ENCODE assay signal across 8 cellular contexts in the genomic region with DNA sequence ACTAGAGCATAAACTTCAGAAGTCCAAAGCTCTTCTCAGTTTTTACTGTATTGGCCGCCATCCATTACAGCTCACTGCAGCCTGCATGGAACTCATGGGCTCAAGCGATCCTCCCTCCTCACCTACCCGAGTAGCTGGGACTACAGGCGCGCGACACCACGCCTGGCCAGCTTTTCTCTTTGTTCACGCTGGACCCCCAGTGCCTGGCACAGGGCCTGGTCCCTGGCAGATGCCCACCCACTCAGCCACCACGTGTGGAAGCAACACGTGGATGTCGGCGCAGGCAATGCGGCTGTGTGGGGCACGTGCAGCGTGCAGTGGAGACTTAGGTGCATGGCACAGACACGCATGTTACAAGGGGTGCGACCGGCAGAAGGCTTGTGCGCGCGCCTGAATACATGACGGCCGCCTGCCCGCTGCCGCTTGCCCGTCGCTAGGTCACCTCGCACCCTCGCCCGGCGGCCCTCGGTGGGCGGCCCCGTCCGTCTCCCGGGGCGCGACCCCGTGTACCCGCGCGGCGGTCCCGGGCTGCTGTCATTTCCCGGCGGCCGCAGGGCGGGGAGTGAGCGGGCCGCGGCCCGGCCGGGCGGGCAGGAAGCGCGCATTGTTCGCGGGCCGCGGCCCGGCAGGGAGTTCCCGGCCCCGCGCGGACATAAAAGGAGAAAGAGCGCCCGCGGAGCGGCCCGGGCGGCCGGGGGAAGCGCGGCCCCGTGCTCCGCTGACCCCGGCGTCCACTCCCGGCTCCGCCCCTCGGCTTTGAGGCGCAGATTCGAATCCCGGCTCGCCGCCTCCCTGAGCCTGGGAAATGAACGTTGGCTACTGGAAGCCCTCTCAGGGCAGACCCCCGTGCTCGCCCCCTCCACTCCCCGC. TPM values are rescaled to one million over a fixed set of nuclear protein-coding genes. Genes with fewer than 3 reads are reported as not detected.
A peak's percentile ranks its signal among the peaks of the same experiment; 100 is the strongest.
DNase-seq lines count a peak whose midpoint lies in the region; ATAC-seq and TF ChIP-seq lines count a peak whose summit lies in the region.

No MANE protein-coding gene starts in this region.

- H3K9me3 ChIP-seq in OCI-LY7 (ENCODE audit: low read length) (no peaks in the 10 kb centered on the region), lung (ENCODE audit: control insufficient read depth in 2 of 2, insufficient read depth in 1 of 2, low read length in 1 of 2) (peaks cover 0 to 2% of the 10 kb centered on the region in 2 donors), thyroid gland (no peaks in the 10 kb centered on the region)

- ATAC-seq in lung (ENCODE audit: insufficient read depth, low FRiP score): peak; percentile 32
- no peak for ATAC-seq in HG02973 (IDR thresholded peaks at IDR 0.05; ENCODE audit: unreplicated experiment)
- ATAC-seq in GM18858 (IDR thresholded peaks at IDR 0.05; ENCODE audit: unreplicated experiment): no peak
- ATAC-seq in HG02588 (IDR thresholded peaks at IDR 0.05; ENCODE audit: unreplicated experiment): no peak

- H3K36me3 Mint-ChIP-seq in dendritic cell treated with granulocyte-macrophage colony-stimulating factor and Interleukin-4, amounts not matched to agents 40 ng/mL and 50 ng/mL, for 4 days (ENCODE audit: low read depth): no peaks in the 10 kb centered on the region

- H3K9me2 ChIP-seq in OCI-LY7 (ENCODE audit: insufficient read depth, low read length): no peaks in the 10 kb centered on the region

- no peaks in the 10 kb centered on the region for H3K9me3 Mint-ChIP-seq in dendritic cell treated with granulocyte-macrophage colony-stimulating factor and Interleukin-4, amounts not matched to agents 40 ng/mL and 50 ng/mL, for 4 days

- DNase-seq in GM12864 (ENCODE audit: low read depth) (no peak), OCI-LY7 (ENCODE audit: low spot score) (no peak), lung (ENCODE audit: low spot score) (peak; percentile 41), thyroid gland (peak; percentile 34 to 37)

- peak overlapping the region; percentile 59 for H3K27ac Mint-ChIP-seq in dendritic cell treated with granulocyte-macrophage colony-stimulating factor and Interleukin-4, amounts not matched to agents 40 ng/mL and 50 ng/mL, for 4 days

- peaks cover 23% of the 10 kb centered on the region for H3K4me1 Mint-ChIP-seq in dendritic cell treated with granulocyte-macrophage colony-stimulating factor and Interleukin-4, amounts not matched to agents 40 ng/mL and 50 ng/mL, for 4 days (ENCODE audit: low read depth)

- POLR2A ChIA-PET in OCI-LY7 (lab: Charles Lee): interaction anchor here (0.6 kb wide), 1 partner anchor 374 kb away, joined by 3 read pairs; no protein-coding TSS in a partner anchor

- H4K20me1 ChIP-seq in OCI-LY7 (ENCODE audit: insufficient read depth, low read length): no peaks in the 10 kb centered on the region

- peaks cover 41% of the 10 kb centered on the region for H3K27me3 Mint-ChIP-seq in dendritic cell treated with granulocyte-macrophage colony-stimulating factor and Interleukin-4, amounts not matched to agents 40 ng/mL and 50 ng/mL, for 4 days

- TF ChIP-seq CTCF in GM12864 (IDR thresholded peaks at IDR 0.05; ENCODE audit: low read depth, low read length, missing control alignments) (no peak), OCI-LY7 (conservative IDR thresholded peaks at IDR 0.05; ENCODE audit: low read length) (no peak), lung (IDR thresholded peaks at IDR 0.05; ENCODE audit: control extremely low read depth, extremely low read depth) (no peak), thyroid gland (IDR thresholded peaks at IDR 0.05) (no peak)

- H3K27ac ChIP-seq in OCI-LY7 (ENCODE audit: low read depth, low read length, poor library complexity, severe bottlenecking) (no peak overlapping the region), lung (ENCODE audit: low read depth in 1 of 2, low read length in 1 of 2) (peak overlapping the region in 1 of 2 donors; percentile 88), thyroid gland (peak overlapping the region in 1 of 3 donors; percentile 63)

- peak overlapping the region; percentile 27; the same call in 1 of the 2 replicates for H3K4me2 ChIP-seq in OCI-LY7 (ENCODE audit: low read length)

- no peak overlapping the region for H2AFZ ChIP-seq in OCI-LY7 (ENCODE audit: low read length)

- BruUV-seq in OCI-LY7 (replicated peaks; lab: Mats Ljungman, UMichigan): no TSS peak

- intact Hi-C loops in OCI-LY7 (cut with micrococcal nuclease; ENCODE audit: unreplicated experiment) (no loop called here), thyroid gland (cut with DNase I) (no loop called here)
- intact Hi-C loops in dendritic cell treated with granulocyte-macrophage colony-stimulating factor and Interleukin-4, amounts not matched to agents 40 ng/mL and 50 ng/mL, for 4 days (cut with micrococcal nuclease): loop anchor here (5.0 kb wide), 1 partner anchor 79 kb away; no protein-coding TSS in a partner anchor

- WGBS in lung, 2 donors: 6 to 7% methylated on average over 81 to 90 of the region's 90 CpGs
- 6 to 12% methylated on average over 12 to 15 of the region's 90 CpGs for WGBS in thyroid gland, 2 donors

- no peak for TF ChIP-seq POLR2A in thyroid gland (IDR thresholded peaks at IDR 0.05)

- H3K36me3 ChIP-seq in OCI-LY7 (ENCODE audit: insufficient read depth, low read length) (no peaks in the 10 kb centered on the region), lung (ENCODE audit: control insufficient read depth in 2 of 2, insufficient read depth in 2 of 2, low read length in 2 of 2) (no peaks in the 10 kb centered on the region), thyroid gland (no peaks in the 10 kb centered on the region)

- peak overlapping the region; percentile 75 for H3K4me3 Mint-ChIP-seq in dendritic cell treated with granulocyte-macrophage colony-stimulating factor and Interleukin-4, amounts not matched to agents 40 ng/mL and 50 ng/mL, for 4 days

- H3K27me3 ChIP-seq in lung (ENCODE audit: control insufficient read depth, insufficient read depth): no peaks in the 10 kb centered on the region
- H3K27me3 ChIP-seq in thyroid gland: no peaks in the 10 kb centered on the region

- H3K4me1 ChIP-seq in OCI-LY7 (ENCODE audit: insufficient read depth, low read length, poor library complexity, severe bottlenecking) (no peaks in the 10 kb centered on the region), lung (ENCODE audit: control insufficient read depth in 2 of 2, insufficient read depth in 2 of 2, low read length in 2 of 2) (peaks cover 0 to 9% of the 10 kb centered on the region in 2 donors), thyroid gland (peaks cover 8 to 10% of the 10 kb centered on the region in 2 donors)

- H3K79me2 ChIP-seq in OCI-LY7 (ENCODE audit: insufficient read depth, low read depth, low read length): no peaks in the 10 kb centered on the region

- CTCF ChIA-PET in OCI-LY7 (lab: Charles Lee; ENCODE audit: unreplicated experiment): no interaction called here

- peak overlapping the region; percentile 49 for H3K4me3 ChIP-seq in GM12864 (ENCODE audit: low read depth, low read length)
- H3K4me3 ChIP-seq in OCI-LY7 (ENCODE audit: low read depth, low read length, poor library complexity, severe bottlenecking): no peak overlapping the region
- H3K4me3 ChIP-seq in lung: no peak overlapping the region
- H3K4me3 ChIP-seq in thyroid gland (replicated peaks in 1 of 3): peak overlapping the region in 2 of 3 donors; percentile 13 to 43

RNA-seq across cellular contexts. Expression of a gene that starts 24.1 kb away (rescaled TPM):
- 0.79 and 0.85 TPM in 2 replicates for total RNA-seq in OCI-LY7 (2014; rRNA removed; shearing (Covaris generic))
- total RNA-seq in OCI-LY7 (2022): 1.5 and 2.2 TPM in 2 replicates
- 10 to 100 TPM in 1 of 2 donors, 1 to 10 TPM in 1; 4.9 to 12.8 TPM for total RNA-seq in lung
- polyA plus RNA-seq in lung: 1 to 10 TPM; 2.9 to 5.1 TPM
- total RNA-seq in thyroid gland: 1 to 10 TPM; 2.3 to 4.0 (median 3.5) TPM

Comparison
In these comparisons a context has a peak if more than half of its experiments do, and no peak if none do; other contexts are left out.
1. DNase-seq: peak in lung (single experiment) and thyroid gland (2 of 2); none in GM12864 (single experiment) and OCI-LY7 (single experiment).
2. H3K4me3 ChIP-seq: peak in GM12864 (single experiment) and thyroid gland (2 of 3); none in OCI-LY7 (single experiment) and lung (single experiment).